Comparison of ENCODE assay signal across 1 cellular context in genomic region chr22:40498454-40499186, GRCh38.
TF ChIP-seq lines count a peak whose summit lies in the region.

No MANE protein-coding gene starts in this region.

TF ChIP-seq in HepG2, 621 proteins besides CTCF, POLR2A, EP300 and RAD21 (continued from another document and continues in another):
- TF ChIP-seq ZNF503 (CRISPR knock-in tag; IDR thresholded peaks at IDR 0.05) (peak; percentile 87), JUNB (CRISPR knock-in tag; IDR thresholded peaks at IDR 0.05; ENCODE audit: borderline replicate concordance) (peak; percentile 97), SALL1 (CRISPR knock-in tag; IDR thresholded peaks at IDR 0.05) (peak; percentile 87), BCL3 (CRISPR knock-in tag; IDR thresholded peaks at IDR 0.05) (no peak), SOX13 (IDR thresholded peaks at IDR 0.05) (peak; percentile 74), SOX13 (CRISPR knock-in tag; conservative IDR thresholded peaks at IDR 0.05 in 1 of 2, IDR thresholded peaks at IDR 0.05 in 1 of 2) (peak in 1 of 2 experiments; percentile 94; a peak in 2 of 4 replicates), ZHX1 (CRISPR knock-in tag; IDR thresholded peaks at IDR 0.05; ENCODE audit: low read depth) (no peak), NKX3-1 (CRISPR knock-in tag; IDR thresholded peaks at IDR 0.05) (no peak), MXD4 (CRISPR knock-in tag; IDR thresholded peaks at IDR 0.05) (no peak), ZNF784 (CRISPR knock-in tag; IDR thresholded peaks at IDR 0.05; ENCODE audit: borderline replicate concordance) (no peak), MBNL3 (CRISPR knock-in tag; conservative IDR thresholded peaks at IDR 0.05) (no peak), ZNF101 (CRISPR knock-in tag; IDR thresholded peaks at IDR 0.05; ENCODE audit: borderline replicate concordance, low read depth) (no peak), STAG1 (CRISPR knock-in tag; IDR thresholded peaks at IDR 0.05) (no peak), PTBP1 (IDR thresholded peaks at IDR 0.05; ENCODE audit: low read depth, low read length, poor library complexity, severe bottlenecking) (no peak), ZMYM2 (CRISPR knock-in tag; IDR thresholded peaks at IDR 0.05) (no peak), ZNF430 (CRISPR knock-in tag; IDR thresholded peaks at IDR 0.05) (no peak), NCOA5 (CRISPR knock-in tag; IDR thresholded peaks at IDR 0.05) (no peak), ARID3A (IDR thresholded peaks at IDR 0.05; ENCODE audit: low read depth, low read length) (peak; percentile 90), ZFY (CRISPR knock-in tag; IDR thresholded peaks at IDR 0.05) (peak; percentile 35), SATB2 (CRISPR knock-in tag; IDR thresholded peaks at IDR 0.05) (no peak), TEF (CRISPR knock-in tag; IDR thresholded peaks at IDR 0.05) (no peak), MTA3 (CRISPR knock-in tag; IDR thresholded peaks at IDR 0.05) (no peak), AGO1 (IDR thresholded peaks at IDR 0.05; ENCODE audit: low read depth, low read length, poor library complexity, severe bottlenecking) (no peak), ZFX (CRISPR knock-in tag; IDR thresholded peaks at IDR 0.05; ENCODE audit: low read depth) (peak; percentile 43), MNT (IDR thresholded peaks at IDR 0.05) (no peak), FOXC1 (CRISPR knock-in tag; IDR thresholded peaks at IDR 0.05; ENCODE audit: borderline replicate concordance) (no peak), CBFB (CRISPR knock-in tag; IDR thresholded peaks at IDR 0.05) (no peak), ZNF670 (CRISPR knock-in tag; IDR thresholded peaks at IDR 0.05; ENCODE audit: borderline replicate concordance) (no peak), MTERF4 (CRISPR knock-in tag; IDR thresholded peaks at IDR 0.05) (no peak), ZNF660 (CRISPR knock-in tag; IDR thresholded peaks at IDR 0.05; ENCODE audit: borderline replicate concordance, low read depth) (no peak), KDM4B (CRISPR knock-in tag; IDR thresholded peaks at IDR 0.05) (no peak), KDM5B (CRISPR knock-in tag; IDR thresholded peaks at IDR 0.05; ENCODE audit: borderline replicate concordance) (no peak), FLYWCH1 (CRISPR knock-in tag; IDR thresholded peaks at IDR 0.05) (no peak), ZNF777 (CRISPR knock-in tag; IDR thresholded peaks at IDR 0.05) (no peak), BHLHE40 (IDR thresholded peaks at IDR 0.05; ENCODE audit: low read length) (no peak), NFRKB (IDR thresholded peaks at IDR 0.05) (no peak), CENPT (CRISPR knock-in tag; IDR thresholded peaks at IDR 0.05; ENCODE audit: low read depth) (no peak), POLR2AphosphoS5 (IDR thresholded peaks at IDR 0.05; ENCODE audit: low read depth, low read length) (no peak), PHF20 (CRISPR knock-in tag; IDR thresholded peaks at IDR 0.05) (no peak), NFKB2 (CRISPR knock-in tag; IDR thresholded peaks at IDR 0.05; ENCODE audit: borderline replicate concordance) (no peak), HNF1A (IDR thresholded peaks at IDR 0.05; ENCODE audit: low read depth) (no peak), HNF1A (CRISPR knock-in tag; IDR thresholded peaks at IDR 0.05; ENCODE audit: borderline replicate concordance) (peak; percentile 71; the same call in 1 of the 2 replicates), NR2F1 (CRISPR knock-in tag; IDR thresholded peaks at IDR 0.05) (peak in 1 of 2 experiments; percentile 22; a peak in 1 of 4 replicates), ZNF264 (CRISPR knock-in tag; IDR thresholded peaks at IDR 0.05) (no peak), ZNF160 (CRISPR knock-in tag; IDR thresholded peaks at IDR 0.05) (no peak), ZEB1 (IDR thresholded peaks at IDR 0.05; ENCODE audit: insufficient replicate concordance, low read depth) (no peak), SNAI1 (CRISPR knock-in tag; IDR thresholded peaks at IDR 0.05; ENCODE audit: borderline replicate concordance) (no peak), SNAPC5 (CRISPR knock-in tag; IDR thresholded peaks at IDR 0.05; ENCODE audit: borderline replicate concordance) (no peak), ZBTB44 (CRISPR knock-in tag; IDR thresholded peaks at IDR 0.05) (no peak), SUZ12 (IDR thresholded peaks at IDR 0.05; ENCODE audit: low read depth, low read length) (no peak), ZNF432 (CRISPR knock-in tag; IDR thresholded peaks at IDR 0.05; ENCODE audit: borderline replicate concordance) (no peak), IKZF4 (CRISPR knock-in tag; IDR thresholded peaks at IDR 0.05; ENCODE audit: borderline replicate concordance, low read depth, not compliant biosample characterization) (no peak), HOXA7 (CRISPR knock-in tag; IDR thresholded peaks at IDR 0.05) (no peak)
